23 cellular contexts compared by ENCODE assay signal in the genomic region with DNA sequence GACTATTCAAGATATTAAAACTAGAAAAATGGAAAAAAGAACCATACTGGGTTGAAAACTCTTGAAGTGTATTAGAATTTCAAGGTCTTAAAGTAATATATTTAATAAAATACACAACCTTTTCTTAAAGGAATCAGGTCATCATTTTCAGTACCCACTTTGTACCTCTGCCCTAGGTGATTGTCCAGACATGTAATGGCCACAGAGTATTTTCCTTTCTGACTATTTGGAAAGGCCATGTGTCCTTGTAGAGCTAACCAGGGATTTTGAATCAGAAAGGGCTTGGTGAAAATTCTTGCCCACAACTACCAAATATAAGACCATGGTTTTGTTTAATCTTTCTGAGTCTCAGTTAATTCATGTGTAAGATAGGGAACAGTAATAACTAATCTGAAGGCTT.
"Had no signal": no experiment of that assay in that cellular context is flagged by ENCODE, and none has a peak within 500 bp of the region (broad histone marks: within the 10 kb centered on the region; RNA-seq: fewer than 3 reads in every experiment).

No MANE protein-coding gene starts in this region.

- H3K27ac ChIP-seq: body of pancreas, left lung, pancreas, prostate gland, thoracic aorta had no signal

- H3K36me3 ChIP-seq: adrenal gland, left lung, pancreas, prostate gland, thoracic aorta had no signal

- DNase-seq: activated CD4-positive, alpha-beta memory T cell treated with anti-CD3 and anti-CD28 coated beads for 36 hours; activated CD4-positive, alpha-beta T cell treated with anti-CD3 and anti-CD28 coated beads, Interleukin-2, amount 10 ng/mL, durations not matched to agents 24 days and 14 days; activated CD4-positive, CD25-positive, alpha-beta regulatory T cell treated with anti-CD3 and anti-CD28 coated beads, Interleukin-2, amount 50 U/mL, for 72 hours; activated CD8-positive, alpha-beta memory T cell treated with anti-CD3 and anti-CD28 coated beads, Interleukin-2, amount 50 U/mL, for 4 hours; activated effector memory CD4-positive, alpha-beta T cell treated with anti-CD3 and anti-CD28 coated beads, Interleukin-2, amount 50 U/mL, for 16 hours; activated naive CD4-positive, alpha-beta T cell treated with anti-CD3 and anti-CD28 coated beads for 36 hours; activated naive CD8-positive, alpha-beta T cell treated with anti-CD3 and anti-CD28 coated beads for 36 hours; activated T-cell treated with anti-CD3 and anti-CD28 coated beads, Interleukin-2, amount 50 U/mL, for 1 hour; aorta; body of pancreas; endodermal cell; left lung; naive thymus-derived CD8-positive, alpha-beta T cell; nucleus accumbens; pancreas; stimulated activated CD4-positive, alpha-beta T cell treated with anti-CD3 and anti-CD28 coated beads, Interleukin-12 subunit alpha, Interleukin-12 subunit beta, amount 100 ng/mL, for 4 hours; stimulated activated CD4-positive, alpha-beta T cell treated with anti-CD3 and anti-CD28 coated beads, Interleukin-4, amount 100 ng/mL, for 1 hour; trophoblast cell had no signal

- H3K4me3 ChIP-seq: adrenal gland, body of pancreas, left lung, pancreas, prostate gland, thoracic aorta had no signal

- H3K9me3 ChIP-seq: adrenal gland, body of pancreas, left lung, pancreas, prostate gland, thoracic aorta had no signal

- H3K27me3 ChIP-seq: adrenal gland, body of pancreas, left lung, pancreas had no signal

- H3K4me1 ChIP-seq: body of pancreas, left lung, pancreas, prostate gland had no signal

- ATAC-seq: body of pancreas; esophagus mucosa; left lung; naive thymus-derived CD8-positive, alpha-beta T cell; pancreas; stimulated activated effector memory CD8-positive, alpha-beta T cell treated with anti-CD3 and anti-CD28 coated beads, Interleukin-12 subunit alpha, Interleukin-12 subunit beta, amount 100 ng/mL, for 72 hours had no signal
